24 cellular contexts compared by ENCODE assay signal in genomic region chr18:56386856-56387255, GRCh38.
"Had no signal": no experiment of that assay in that cellular context is flagged by ENCODE, and none has a peak within 500 bp of the region (broad histone marks: within the 10 kb centered on the region; RNA-seq: fewer than 3 reads in every experiment).

No MANE protein-coding gene starts in this region.

- H3K4me1 ChIP-seq: colonic mucosa, esophagus muscularis mucosa, esophagus squamous epithelium, foreskin keratinocyte, gastrocnemius medialis had no signal

- H3K27ac ChIP-seq: colonic mucosa, coronary artery, dorsolateral prefrontal cortex, epithelial cell of prostate, esophagus muscularis mucosa, esophagus squamous epithelium, foreskin keratinocyte, gastrocnemius medialis, heart left ventricle, heart right ventricle, hepatocyte had no signal

- DNase-seq: colonic mucosa; cortex of kidney; dermis blood vessel endothelial cell; dorsolateral prefrontal cortex; effector CD4-positive, alpha-beta T cell; effector CD8-positive, alpha-beta T cell; effector memory CD4-positive, alpha-beta T cell; effector memory CD8-positive, alpha-beta T cell; endodermal cell; erythroblast; esophagus squamous epithelium; foreskin fibroblast; foreskin keratinocyte; foreskin melanocyte; gastrocnemius medialis; glutamatergic neuron; head of caudate nucleus; heart left ventricle; heart right ventricle had no signal

- H2AFZ ChIP-seq: hepatocyte had no signal

- H3K9me3 ChIP-seq: colonic mucosa, esophagus muscularis mucosa, esophagus squamous epithelium, gastrocnemius medialis, heart left ventricle, heart right ventricle had no signal

- H3K4me3 ChIP-seq: colonic mucosa, coronary artery, dorsolateral prefrontal cortex, esophagus muscularis mucosa, esophagus squamous epithelium, gastrocnemius medialis, heart left ventricle, heart right ventricle, hepatocyte had no signal

- H3K4me2 ChIP-seq: hepatocyte had no signal

- H3K36me3 ChIP-seq: colonic mucosa, esophagus muscularis mucosa, esophagus squamous epithelium, gastrocnemius medialis, heart left ventricle, heart right ventricle had no signal

- ATAC-seq: effector memory CD8-positive, alpha-beta T cell; esophagus mucosa; foreskin keratinocyte; gastrocnemius medialis; heart left ventricle; heart right ventricle had no signal

- H3K27me3 ChIP-seq: colonic mucosa, dorsolateral prefrontal cortex, esophagus muscularis mucosa, esophagus squamous epithelium, foreskin keratinocyte, gastrocnemius medialis, heart left ventricle, heart right ventricle, hepatocyte had no signal

- H3K79me2 ChIP-seq: hepatocyte had no signal
